Comparison of ENCODE assay signal across 23 cellular contexts in the genomic region with DNA sequence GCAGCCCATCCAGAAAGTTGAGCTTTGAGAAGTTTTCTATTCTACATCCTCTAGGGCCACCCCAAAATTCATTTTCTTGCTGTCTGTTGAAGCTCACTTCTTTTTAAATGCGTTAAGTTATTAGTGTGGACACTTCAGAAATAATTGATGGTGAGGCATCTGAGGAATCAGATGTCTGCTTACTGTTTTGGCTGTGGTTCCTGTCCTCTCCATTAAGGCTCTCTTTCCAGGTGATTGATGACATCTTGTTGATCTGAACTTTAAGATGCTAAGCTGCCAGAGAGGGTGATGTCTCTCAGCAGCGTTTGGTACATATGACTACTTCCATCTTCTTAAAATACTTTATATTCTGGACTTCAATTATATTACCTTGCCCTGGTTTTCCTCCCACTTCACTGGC. TPM values are rescaled to one million over a fixed set of nuclear protein-coding genes. Genes with fewer than 3 reads are reported as not detected.
A peak's percentile ranks its signal among the peaks of the same experiment; 100 is the strongest.
DNase-seq lines count a peak whose midpoint lies in the region; ATAC-seq, FAIRE-seq and TF ChIP-seq lines count a peak whose summit lies in the region.
"Had no signal": no experiment of that assay in that cellular context is flagged by ENCODE, and none has a peak within 500 bp of the region (broad histone marks: within the 10 kb centered on the region; RNA-seq: fewer than 3 reads in every experiment).

No MANE protein-coding gene starts in this region.

- TF ChIP-seq CTCF in A549 (IDR thresholded peaks at IDR 0.05) (no peak), H9 (conservative IDR thresholded peaks at IDR 0.05) (no peak), astrocyte (IDR thresholded peaks at IDR 0.05; ENCODE audit: insufficient read depth, low read depth, low read length) (no peak), mesothelial cell of epicardium (IDR thresholded peaks at IDR 0.05; ENCODE audit: unreplicated experiment) (no peak)

- H3K79me1 ChIP-seq in H9 (ENCODE audit: insufficient read depth, low read depth, low read length, poor library complexity, severe bottlenecking), result peaks cover 9% of the 10 kb centered on the region

- no peak overlapping the region for H3K23ac ChIP-seq in H9 (ENCODE audit: insufficient read length, low read depth, low read length)

- H4K8ac ChIP-seq in H9 (replicated peaks; ENCODE audit: insufficient read length, low read depth, low read length), result no peak overlapping the region

- H4K5ac ChIP-seq in H9 (ENCODE audit: insufficient read length, low read depth, low read length), result no peak overlapping the region

- no peak overlapping the region for H3K9ac ChIP-seq in H9 (ENCODE audit: extremely low read depth, insufficient read length, low read length)
- no peak overlapping the region for H3K9ac ChIP-seq in astrocyte (ENCODE audit: low read length)

- H3K4me2 ChIP-seq in A549 (no peak overlapping the region; the same call in 2 of the 3 replicates), H9 (ENCODE audit: insufficient read depth, insufficient read length, low read length) (no peak overlapping the region), astrocyte (ENCODE audit: low read length) (no peak overlapping the region)

- TF ChIP-seq RAD21 in A549 (conservative IDR thresholded peaks at IDR 0.05 in 1 of 2, IDR thresholded peaks at IDR 0.05 in 1 of 2), result no peak

- no peak overlapping the region for H2BK15ac ChIP-seq in H9 (ENCODE audit: low read depth, low read length)

- H2BK12ac ChIP-seq in H9 (ENCODE audit: insufficient read length, low read depth, low read length), result no peak overlapping the region

- no peak for TF ChIP-seq EP300 in A549 (IDR thresholded peaks at IDR 0.05)

- no peaks in the 10 kb centered on the region for H3K9me3 ChIP-seq in A549
- no peaks in the 10 kb centered on the region for H3K9me3 ChIP-seq in H9 (ENCODE audit: control insufficient read depth, low read depth, low read length)
- no peaks in the 10 kb centered on the region for H3K9me3 ChIP-seq in astrocyte (ENCODE audit: insufficient read depth, low read depth, low read length)
- H3K9me3 ChIP-seq: BE2C, HAP-1, Peyer's patch had no signal

- H3K4me3 ChIP-seq in A549, result no peak overlapping the region
- H3K4me3 ChIP-seq in astrocyte (ENCODE audit: insufficient read depth, low read depth, low read length), result no peak overlapping the region
- H3K4me3 ChIP-seq: HAP-1, K562, Peyer's patch had no signal

- H3K36me3 ChIP-seq in astrocyte (ENCODE audit: insufficient read depth, low read length), result no peaks in the 10 kb centered on the region
- H3K36me3 ChIP-seq: BE2C, HAP-1, Peyer's patch had no signal

- H3K27ac ChIP-seq in A549 (peak overlapping the region; percentile 66 to 79), H9 (ENCODE audit: insufficient read length, low read depth, low read length) (no peak overlapping the region), astrocyte (ENCODE audit: low read depth, low read length) (no peak overlapping the region)
- H3K27ac ChIP-seq: Peyer's patch had no signal

- H3K9me3 Mint-ChIP-seq in H9 (no peaks in the 10 kb centered on the region), astrocyte (ENCODE audit: unreplicated experiment) (no peaks in the 10 kb centered on the region), mesothelial cell of epicardium (peaks cover 4% of the 10 kb centered on the region)
- H3K9me3 Mint-ChIP-seq in activated T-helper 17 cell treated with anti-CD3 and anti-CD28 coated beads, Interleukin-2, amount 50 U/mL, for 72 hours, result no peaks in the 10 kb centered on the region

- ATAC-seq in A549, result peak in 1 of 2 experiments; percentile 25; a peak in 2 of 6 replicates
- no peak for ATAC-seq in activated T-helper 17 cell treated with anti-CD3 and anti-CD28 coated beads, Interleukin-2, amount 50 U/mL, for 72 hours (replicated peaks)
- ATAC-seq: K562 had no signal

- H3K4me3 Mint-ChIP-seq in H9 (no peak overlapping the region), astrocyte (ENCODE audit: unreplicated experiment) (no peak overlapping the region), mesothelial cell of epicardium (no peak overlapping the region)
- H3K4me3 Mint-ChIP-seq in activated T-helper 17 cell treated with anti-CD3 and anti-CD28 coated beads, Interleukin-2, amount 50 U/mL, for 72 hours, result no peak overlapping the region

- WGBS in A549 (ENCODE audit: missing lambda C conversion rate), result 78% methylated on average over 2 of the region's 2 CpGs
- WGBS in H9 (ENCODE audit: extremely low coverage, insufficient read length, low lambda C conversion rate), result no CpG with 5 or more reads among the region's 2 CpGs

- H3T11ph ChIP-seq in H9 (ENCODE audit: low read length), result no peak overlapping the region

- H3K14ac ChIP-seq in H9 (ENCODE audit: insufficient read depth, low read length), result no peak overlapping the region

- no peak for DNase-seq in A549 (ENCODE audit: low read depth in 1 of 2, low spot score in 1 of 2)
- no peak for DNase-seq in H9
- DNase-seq in astrocyte (ENCODE audit: low read depth), result peak; percentile 11
- no peak for DNase-seq in mesothelial cell of epicardium (ENCODE audit: low spot score in 2 of 2, unreplicated experiment in 2 of 2)
- DNase-seq in dermis blood vessel endothelial cell, result no peak
- no peak for DNase-seq in cerebellum (ENCODE audit: low spot score)
- DNase-seq: BE2C; DMS79 treated with DMSO at 0.1 percent for 48 hours; MM.1S; NCI-H1048; NCI-H1417 treated with DMSO at 0.1 percent for 48 hours; NCI-H187 treated with DMSO at 0.1 percent for 48 hours; NCI-H2171; NCI-H345; NCI-H524; NCI-H774; NK-92 treated with Interleukin-12 subunit alpha and Interleukin-12 subunit beta, amount 100 ng/mL, for 24 hours; Peyer's patch had no signal

- FAIRE-seq in A549 (lab: Jason Lieb, UNC) (no peak), astrocyte (lab: Jason Lieb, UNC) (no peak)
- FAIRE-seq: A204.1, K562 had no signal

- H3K27me3 ChIP-seq in H9 (ENCODE audit: insufficient read depth, low read length) (no peaks in the 10 kb centered on the region), astrocyte (ENCODE audit: insufficient read depth, low read length) (no peaks in the 10 kb centered on the region)
- H3K27me3 ChIP-seq: BE2C, Peyer's patch had no signal

- H3K27me3 Mint-ChIP-seq in H9 (ENCODE audit: low read depth), result no peaks in the 10 kb centered on the region
- no peaks in the 10 kb centered on the region for H3K27me3 Mint-ChIP-seq in astrocyte (ENCODE audit: low read depth, unreplicated experiment)
- no peaks in the 10 kb centered on the region for H3K27me3 Mint-ChIP-seq in mesothelial cell of epicardium (ENCODE audit: low read depth)
- no peaks in the 10 kb centered on the region for H3K27me3 Mint-ChIP-seq in activated T-helper 17 cell treated with anti-CD3 and anti-CD28 coated beads, Interleukin-2, amount 50 U/mL, for 72 hours

- H3K4ac ChIP-seq in H9 (ENCODE audit: low read depth, low read length), result no peak overlapping the region

- H2BK20ac ChIP-seq in H9 (ENCODE audit: low read depth, low read length, poor library complexity, severe bottlenecking), result no peak overlapping the region

- H4K20me1 ChIP-seq in H9 (ENCODE audit: control insufficient read depth, insufficient read depth, insufficient read length), result no peaks in the 10 kb centered on the region
- H4K20me1 ChIP-seq in astrocyte (ENCODE audit: insufficient read depth, low read length), result no peaks in the 10 kb centered on the region

- no peak overlapping the region for H2BK5ac ChIP-seq in H9 (ENCODE audit: insufficient read length, low read length)

- TF ChIP-seq POLR2A in A549 (IDR thresholded peaks at IDR 0.05; ENCODE audit: low read length), result no peak

- H2AFZ ChIP-seq in H9 (ENCODE audit: low read length), result no peak overlapping the region
- no peak overlapping the region for H2AFZ ChIP-seq in astrocyte (ENCODE audit: low read depth, low read length)

- no peaks in the 10 kb centered on the region; a peak in 1 of 7 replicates for H3K36me3 Mint-ChIP-seq in H9 (ENCODE audit: insufficient read depth in 1 of 3, low read depth in 3 of 3)
- H3K36me3 Mint-ChIP-seq in astrocyte (ENCODE audit: low read depth, unreplicated experiment), result no peaks in the 10 kb centered on the region
- no peaks in the 10 kb centered on the region for H3K36me3 Mint-ChIP-seq in mesothelial cell of epicardium
- H3K36me3 Mint-ChIP-seq in activated T-helper 17 cell treated with anti-CD3 and anti-CD28 coated beads, Interleukin-2, amount 50 U/mL, for 72 hours (ENCODE audit: low read depth), result no peaks in the 10 kb centered on the region

- CTCF ChIA-PET in A549 (lab: Yijun Ruan, JAX), result interaction anchor here (0.6 kb wide), 1 partner anchor 11 kb away, joined by 3 read pairs; no protein-coding TSS in a partner anchor

- H4K91ac ChIP-seq in H9 (ENCODE audit: insufficient read length, low read depth, low read length), result no peak overlapping the region

- no peak overlapping the region for H3K56ac ChIP-seq in H9 (ENCODE audit: insufficient read length, low read depth, low read length)

- H3K4me1 Mint-ChIP-seq in H9 (peaks cover 31 to 39% of the 10 kb centered on the region in 2 experiments), astrocyte (ENCODE audit: low read depth, unreplicated experiment) (peaks cover 38% of the 10 kb centered on the region), mesothelial cell of epicardium (peaks cover 54% of the 10 kb centered on the region)
- no peaks in the 10 kb centered on the region for H3K4me1 Mint-ChIP-seq in activated T-helper 17 cell treated with anti-CD3 and anti-CD28 coated beads, Interleukin-2, amount 50 U/mL, for 72 hours

- peaks cover 13% of the 10 kb centered on the region; the same call in 1 of the 2 replicates for H3K79me2 ChIP-seq in H9 (ENCODE audit: insufficient read depth, low read length)
- no peaks in the 10 kb centered on the region for H3K79me2 ChIP-seq in astrocyte (ENCODE audit: insufficient read depth, low read length)

- H2AK5ac ChIP-seq in H9 (ENCODE audit: insufficient read length, low read length), result no peak overlapping the region

- POLR2A ChIA-PET in A549 (lab: Yijun Ruan, JAX), result no interaction called here

- H3K23me2 ChIP-seq in H9 (ENCODE audit: insufficient read length, low read depth, low read length, poor library complexity, severe bottlenecking), result no peaks in the 10 kb centered on the region

- H3K4me1 ChIP-seq in A549 (peaks cover 32% of the 10 kb centered on the region), H9 (ENCODE audit: insufficient read depth, low read length) (peaks cover 6% of the 10 kb centered on the region; the same call in 1 of the 2 replicates), astrocyte (ENCODE audit: insufficient read depth, low read length) (peaks cover 16% of the 10 kb centered on the region)
- H3K4me1 ChIP-seq: HAP-1, Peyer's patch had no signal

- H3K27ac Mint-ChIP-seq in H9, result peak overlapping the region in 2 of 3 experiments; percentile 16 to 29; a peak in 2 of 7 replicates
- peak overlapping the region; percentile 91 for H3K27ac Mint-ChIP-seq in astrocyte (ENCODE audit: unreplicated experiment)
- H3K27ac Mint-ChIP-seq in mesothelial cell of epicardium, result peak overlapping the region; percentile 23
- H3K27ac Mint-ChIP-seq in activated T-helper 17 cell treated with anti-CD3 and anti-CD28 coated beads, Interleukin-2, amount 50 U/mL, for 72 hours, result no peak overlapping the region

- H3K18ac ChIP-seq in H9 (ENCODE audit: insufficient read length, low read depth, low read length), result no peak overlapping the region

- H2BK120ac ChIP-seq in H9 (ENCODE audit: low read depth, low read length, poor library complexity, severe bottlenecking), result no peak overlapping the region

RNA-seq across cellular contexts. Expression of gene FAT3, which starts 45.2 kb away (rescaled TPM):
- polyA plus RNA-seq in A549 (2011; rRNA removed), result 1.2 and 1.4 TPM in 2 replicates
- polyA plus RNA-seq in A549 (2012; cell fraction: cytosol; rRNA removed), result 0.20 and 0.44 TPM in 2 replicates
- 1.4 and 1.6 TPM in 2 replicates for polyA plus RNA-seq in A549 (2012; cell fraction: nucleus; rRNA removed)
- 0.49 to 0.61 TPM (median 0.50 TPM) in 3 replicates for polyA plus RNA-seq in A549 (2017; fragmentation: RNase III; extraction: RNeasy Plus Mini Kit Qiagen cat#74134 plus additional on column Dnase treatment)
- polyA minus RNA-seq in A549 (2011; rRNA and poly(A)+ RNA removed), result 8.7 and 10.3 TPM in 2 replicates
- 16.3 and 19.1 TPM in 2 replicates for total RNA-seq in H9 (2021)
- 37.0 and 41.0 TPM in 2 replicates for total RNA-seq in astrocyte
- total RNA-seq in mesothelial cell of epicardium, result 35.1 to 39.1 TPM (median 35.5 TPM) in 3 replicates
- total RNA-seq in dermis blood vessel endothelial cell, result 0.17 and 0.37 TPM in 2 replicates
- not detected for total RNA-seq in activated T-helper 17 cell treated with anti-CD3 and anti-CD28 coated beads, Interleukin-2, amount 50 U/mL, for 72 hours
- 64.5 TPM for total RNA-seq in cerebellum
- total RNA-seq: SK-MEL-5 had no signal

Comparison
In these comparisons a context has a peak if more than half of its experiments do, and no peak if none do; other contexts are left out.
1. H3K27ac ChIP-seq: peak in A549 (2 of 2); none in H9 (single experiment) and astrocyte (single experiment).
2. RNA of gene FAT3, which starts 45.2 kb away (total RNA-seq): 64.5 TPM in cerebellum (single experiment), 37.0 to 41.0 TPM in astrocyte, 35.1 to 39.1 TPM in mesothelial cell of epicardium and 16.3 to 19.1 TPM in H9; 0.17 to 0.37 TPM in dermis blood vessel endothelial cell and not detected in activated T-helper 17 cell treated with anti-CD3 and anti-CD28 coated beads, Interleukin-2, amount 50 U/mL, for 72 hours; every median in the first group is over 10 times any median in the second.